8 cellular contexts compared by ENCODE assay signal in the genomic region with DNA sequence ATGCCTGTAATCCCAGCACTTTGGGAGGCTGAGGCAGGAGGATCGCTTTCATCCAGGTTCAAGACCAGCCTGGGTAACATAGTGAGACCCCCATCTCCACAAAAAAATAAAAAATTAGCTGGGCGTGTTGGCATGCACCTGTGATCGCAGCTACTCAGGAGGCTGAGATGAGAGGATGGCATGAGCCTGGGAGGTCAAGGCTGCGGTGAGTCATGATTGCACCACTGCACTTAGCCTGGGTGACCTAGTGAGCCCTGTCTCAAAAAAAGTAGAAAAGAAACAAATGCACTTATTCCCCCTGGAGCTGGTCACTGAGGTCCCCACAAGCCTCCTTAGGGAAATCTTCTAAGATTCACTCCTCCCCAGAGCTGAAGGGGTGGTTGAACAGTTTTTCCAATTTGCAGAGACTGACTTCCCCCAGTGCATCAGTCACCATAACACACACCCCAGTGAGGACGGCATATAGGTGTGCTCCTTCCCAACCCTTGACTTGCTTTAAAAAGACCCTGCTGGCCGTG. TPM values are rescaled to one million over a fixed set of nuclear protein-coding genes. Genes with fewer than 3 reads are reported as not detected.
DNase-seq lines count a peak whose midpoint lies in the region; ATAC-seq and TF ChIP-seq lines count a peak whose summit lies in the region.

No MANE protein-coding gene starts in this region.

- H3K79me2 ChIP-seq in KMS-11 (ENCODE audit: insufficient read depth, low read depth) (no peaks in the 10 kb centered on the region), mammary epithelial cell (ENCODE audit: insufficient read depth, low read length) (peaks cover 66% of the 10 kb centered on the region)

- DNase-seq in mammary epithelial cell = no peak
- DNase-seq in suprapubic skin (ENCODE audit: low spot score in 2 of 2) = no peak
- no peak for DNase-seq in NCI-H2227 (lab: John Stamatoyannopoulos, UW; ENCODE audit: unreplicated experiment)
- no peak for DNase-seq in SIG-M5 (lab: John Stamatoyannopoulos, UW)
- DNase-seq in effector CD8-positive, alpha-beta T cell (lab: John Stamatoyannopoulos, UW) = no peak

- TF ChIP-seq EP300 in suprapubic skin (IDR thresholded peaks at IDR 0.05) = no peak

- no peaks in the 10 kb centered on the region for H4K20me1 ChIP-seq in KMS-11 (ENCODE audit: insufficient read depth)
- H4K20me1 ChIP-seq in mammary epithelial cell (ENCODE audit: insufficient read depth, low read length) = no peaks in the 10 kb centered on the region

- H3K4me1 ChIP-seq in KMS-11 (ENCODE audit: low read depth, poor library complexity, severe bottlenecking) = peaks cover 11% of the 10 kb centered on the region
- H3K4me1 ChIP-seq in mammary epithelial cell (ENCODE audit: insufficient read depth, low read length) = peaks cover 48% of the 10 kb centered on the region
- peaks cover 0 to 8% (median 3%) of the 10 kb centered on the region in 4 donors for H3K4me1 ChIP-seq in liver (ENCODE audit: control insufficient read depth in 4 of 4, insufficient read depth in 4 of 4, low read length in 3 of 4)
- peaks cover 78% of the 10 kb centered on the region for H3K4me1 ChIP-seq in suprapubic skin

- TF ChIP-seq POLR2A in suprapubic skin (IDR thresholded peaks at IDR 0.05) = no peak

- TF ChIP-seq RAD21 in liver (IDR thresholded peaks at IDR 0.05) = no peak

- H3K9me3 ChIP-seq in mammary epithelial cell (replicated peaks; ENCODE audit: insufficient read depth, low read length) (no peaks in the 10 kb centered on the region), liver (ENCODE audit: control insufficient read depth in 4 of 4, low read length in 3 of 4) (no peaks in the 10 kb centered on the region), suprapubic skin (no peaks in the 10 kb centered on the region)

- intact Hi-C loops in mammary epithelial cell (cut with micrococcal nuclease) = loop anchor here (1.0 kb wide), 1 partner anchor 27 kb away; no protein-coding TSS in a partner anchor

- H2AFZ ChIP-seq in KMS-11 (ENCODE audit: low read depth) (no peak overlapping the region), mammary epithelial cell (ENCODE audit: low read depth, low read length) (no peak overlapping the region)

- no peaks in the 10 kb centered on the region for H3K27me3 ChIP-seq in KMS-11 (ENCODE audit: insufficient read depth, low read depth)
- H3K27me3 ChIP-seq in mammary epithelial cell (ENCODE audit: insufficient read depth, low read length) = no peaks in the 10 kb centered on the region
- H3K27me3 ChIP-seq in liver (ENCODE audit: control insufficient read depth in 4 of 4, insufficient read depth in 4 of 4, low read length in 3 of 4) = no peaks in the 10 kb centered on the region
- H3K27me3 ChIP-seq in suprapubic skin = no peaks in the 10 kb centered on the region

- no peak overlapping the region for H3K27ac ChIP-seq in KMS-11
- H3K27ac ChIP-seq in mammary epithelial cell (ENCODE audit: insufficient read depth, low read depth, low read length) = peak overlapping the region; percentile 21
- H3K27ac ChIP-seq in liver (ENCODE audit: low read depth in 1 of 2, low read length in 2 of 2) = no peak overlapping the region
- H3K27ac ChIP-seq in suprapubic skin = peak overlapping the region; percentile 99

- CTCF ChIA-PET in mammary epithelial cell (lab: Charles Lee; ENCODE audit: low non-redundant PET) = interaction anchor here (0.7 to 0.8 kb wide), 2 partner anchors 28 to 77 kb away, joined by 3 to 4 read pairs; no protein-coding TSS in a partner anchor

- no peaks in the 10 kb centered on the region for H3K36me3 ChIP-seq in KMS-11 (ENCODE audit: insufficient read depth)
- H3K36me3 ChIP-seq in mammary epithelial cell (ENCODE audit: insufficient read depth, low read length) = peaks cover 3% of the 10 kb centered on the region
- H3K36me3 ChIP-seq in liver (ENCODE audit: control insufficient read depth in 4 of 4, insufficient read depth in 3 of 4, low read depth in 1 of 4, low read length in 3 of 4) = no peaks in the 10 kb centered on the region
- no peaks in the 10 kb centered on the region for H3K36me3 ChIP-seq in suprapubic skin

- TF ChIP-seq CTCF in KMS-11 (conservative IDR thresholded peaks at IDR 0.05; ENCODE audit: low read depth, low read length) (no peak), mammary epithelial cell (conservative IDR thresholded peaks at IDR 0.05 in 1 of 2, IDR thresholded peaks at IDR 0.05 in 1 of 2; ENCODE audit: extremely low read depth in 1 of 2, insufficient read depth in 1 of 2, low read depth in 1 of 2, low read length in 2 of 2) (no peak), liver (IDR thresholded peaks at IDR 0.05; ENCODE audit: low read depth, low read length, missing input control) (no peak), suprapubic skin (IDR thresholded peaks at IDR 0.05) (no peak)

- H3K4me2 ChIP-seq in KMS-11 (0 out of 2 replicates have a peak overlapping the region, but pooled peaks have one; percentile 76), mammary epithelial cell (ENCODE audit: insufficient read depth, low read depth, low read length) (peak overlapping the region; percentile 88)

- no peak overlapping the region for H3K4me3 ChIP-seq in KMS-11 (IDR thresholded peaks at IDR 0.05; ENCODE audit: insufficient read depth, low read depth, low read length)
- H3K4me3 ChIP-seq in mammary epithelial cell (replicated peaks in 1 of 3; ENCODE audit: insufficient read depth in 1 of 3, low read depth in 2 of 3, low read length in 3 of 3) = peak overlapping the region; percentile 75 to 95 (median 84)
- H3K4me3 ChIP-seq in liver (ENCODE audit: low read depth in 1 of 3, low read length in 3 of 3) = no peak overlapping the region
- H3K4me3 ChIP-seq in suprapubic skin = peak overlapping the region; percentile 100

- BruUV-seq in mammary epithelial cell (replicated peaks; lab: Mats Ljungman, UMichigan) = no TSS peak

- 51% methylated on average over 4 of the region's 6 CpGs for WGBS in mammary epithelial cell (ENCODE audit: low coverage, missing lambda C conversion rate)
- WGBS in liver = 86% methylated on average over 6 of the region's 6 CpGs
- WGBS in suprapubic skin = 42% methylated on average over 6 of the region's 6 CpGs

- dilution Hi-C loops in mammary epithelial cell (cut with HindIII; ENCODE audit: low sequenced_read_pairs) = no loop called here

- H3K9ac ChIP-seq in KMS-11 (no peak overlapping the region), mammary epithelial cell (ENCODE audit: insufficient read depth, low read length) (peak overlapping the region; percentile 98), liver (ENCODE audit: low read depth in 1 of 2, low read length in 2 of 2) (no peak overlapping the region)

- in situ Hi-C loops in mammary epithelial cell (cut with MboI; ENCODE audit: low sequenced_read_pairs in 2 of 2) = loop anchor here in 1 of 2 donors (5.0 kb wide), 1 partner anchor 75 kb away; no protein-coding TSS in a partner anchor

- ATAC-seq in GM18907 (IDR thresholded peaks at IDR 0.05; ENCODE audit: unreplicated experiment) = no peak

TF ChIP-seq in liver, 16 proteins besides CTCF, POLR2A, EP300 and RAD21:
- TF ChIP-seq, protein P1, sequence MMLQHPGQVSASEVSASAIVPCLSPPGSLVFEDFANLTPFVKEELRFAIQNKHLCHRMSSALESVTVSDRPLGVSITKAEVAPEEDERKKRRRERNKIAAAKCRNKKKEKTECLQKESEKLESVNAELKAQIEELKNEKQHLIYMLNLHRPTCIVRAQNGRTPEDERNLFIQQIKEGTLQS (IDR thresholded peaks at IDR 0.05) = peak; percentile 40
- TF ChIP-seq JUND (IDR thresholded peaks at IDR 0.05) (peak in 1 of 2 donors; percentile 43), RXRA (IDR thresholded peaks at IDR 0.05) (no peak)

RNA-seq across cellular contexts. Expression of gene CD9, which starts 1.6 kb away (rescaled TPM):
- total RNA-seq in mammary epithelial cell = 100 to 1,000 TPM; 351 to 470 TPM
- polyA plus RNA-seq in mammary epithelial cell = 775 TPM
- 463 TPM for polyA minus RNA-seq in mammary epithelial cell
- 10 to 100 TPM; 18.7 to 25.8 TPM for total RNA-seq in liver
- polyA plus RNA-seq in liver = 10 to 100 TPM; 38.9 to 65.2 TPM
- total RNA-seq in suprapubic skin = 100 to 1,000 TPM; 420 to 548 (median 475) TPM

Comparison
In these comparisons a context has a peak if more than half of its experiments do, and no peak if none do; other contexts are left out.
1. H3K27ac ChIP-seq: peak in mammary epithelial cell (single experiment) and suprapubic skin (single experiment); none in KMS-11 (single experiment) and liver (0 of 2).
2. H3K4me3 ChIP-seq: peak in mammary epithelial cell (3 of 3) and suprapubic skin (single experiment); none in KMS-11 (single experiment) and liver (0 of 3).
3. RNA of gene CD9, which starts 1.6 kb away (total RNA-seq): 420 to 548 TPM in suprapubic skin and 351 to 470 TPM in mammary epithelial cell; 18.7 to 25.8 TPM in liver; every median in the first group is over 10 times any median in the second.